In the genomic region with DNA sequence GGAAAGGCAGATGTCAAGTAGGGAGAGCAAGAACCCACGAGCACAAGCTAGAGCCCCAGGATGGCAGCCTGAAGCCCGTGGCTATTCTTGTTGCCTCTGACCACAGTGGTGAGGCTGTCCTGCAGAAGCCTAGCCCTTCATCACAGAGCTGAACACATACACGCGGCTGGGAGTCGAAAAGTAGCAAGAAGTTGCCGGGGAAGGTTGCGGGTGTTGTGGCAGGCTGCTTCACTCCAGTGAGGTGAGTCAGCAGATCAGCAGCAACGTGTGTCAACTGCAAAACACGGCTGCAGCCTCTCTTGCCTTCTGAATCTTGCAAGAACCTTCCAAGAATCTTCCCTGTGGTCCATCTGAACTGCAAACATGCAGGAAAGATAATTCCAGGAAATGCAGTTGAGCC, we compare ENCODE assay signal across 1 cellular context.
TF ChIP-seq lines count a peak whose summit lies in the region.

No MANE protein-coding gene starts in this region.

TF ChIP-seq in K562, 482 proteins besides CTCF, POLR2A, EP300 and RAD21 (continued from another document):
- TF ChIP-seq KAT2B (IDR thresholded peaks at IDR 0.05; ENCODE audit: low read depth, low read length) (no peak), MAFG (tag; conservative IDR thresholded peaks at IDR 0.05) (peak; percentile 83), ETV5 (CRISPR knock-in tag; IDR thresholded peaks at IDR 0.05; ENCODE audit: low read depth) (no peak), FOXA1 (IDR thresholded peaks at IDR 0.05; ENCODE audit: borderline replicate concordance) (no peak), BHLHE40 (IDR thresholded peaks at IDR 0.05; ENCODE audit: low read length) (no peak), ZNF436 (CRISPR knock-in tag; IDR thresholded peaks at IDR 0.05) (no peak), SPI1 (IDR thresholded peaks at IDR 0.05; ENCODE audit: borderline replicate concordance, low read depth, low read length) (no peak), IFI16 (CRISPR knock-in tag; IDR thresholded peaks at IDR 0.05) (no peak), CBX2 (IDR thresholded peaks at IDR 0.05; ENCODE audit: insufficient read depth, low read length, poor library complexity, severe bottlenecking) (no peak), NFE2 (IDR thresholded peaks at IDR 0.05; ENCODE audit: low read depth) (peak; percentile 90), ZNF41 (CRISPR knock-in tag; conservative IDR thresholded peaks at IDR 0.05) (no peak), JUN (IDR thresholded peaks at IDR 0.05; ENCODE audit: borderline replicate concordance, low read depth, low read length) (no peak), JUN (CRISPR knock-in tag; IDR thresholded peaks at IDR 0.05; ENCODE audit: borderline replicate concordance) (no peak), U2AF1 (optimal IDR thresholded peaks at IDR 0.05; ENCODE audit: low read depth, low read length) (no peak), NFATC3 (IDR thresholded peaks at IDR 0.05) (no peak), ZNF584 (CRISPR knock-in tag; IDR thresholded peaks at IDR 0.05; ENCODE audit: low read depth) (no peak), SMARCC2 (IDR thresholded peaks at IDR 0.05; ENCODE audit: low read depth) (no peak), NCOA1 (IDR thresholded peaks at IDR 0.05; ENCODE audit: low read depth) (no peak), BRF2 (IDR thresholded peaks at IDR 0.05; ENCODE audit: borderline replicate concordance, insufficient read depth, insufficient read length) (no peak), KLF10 (CRISPR knock-in tag; IDR thresholded peaks at IDR 0.05) (no peak)
- TF ChIP-seq, protein P1, sequence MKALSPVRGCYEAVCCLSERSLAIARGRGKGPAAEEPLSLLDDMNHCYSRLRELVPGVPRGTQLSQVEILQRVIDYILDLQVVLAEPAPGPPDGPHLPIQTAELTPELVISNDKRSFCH (CRISPR knock-in tag; IDR thresholded peaks at IDR 0.05): no peak
- TF ChIP-seq, protein P1 (tag; IDR thresholded peaks at IDR 0.05): no peak
- TF ChIP-seq, protein P2, sequence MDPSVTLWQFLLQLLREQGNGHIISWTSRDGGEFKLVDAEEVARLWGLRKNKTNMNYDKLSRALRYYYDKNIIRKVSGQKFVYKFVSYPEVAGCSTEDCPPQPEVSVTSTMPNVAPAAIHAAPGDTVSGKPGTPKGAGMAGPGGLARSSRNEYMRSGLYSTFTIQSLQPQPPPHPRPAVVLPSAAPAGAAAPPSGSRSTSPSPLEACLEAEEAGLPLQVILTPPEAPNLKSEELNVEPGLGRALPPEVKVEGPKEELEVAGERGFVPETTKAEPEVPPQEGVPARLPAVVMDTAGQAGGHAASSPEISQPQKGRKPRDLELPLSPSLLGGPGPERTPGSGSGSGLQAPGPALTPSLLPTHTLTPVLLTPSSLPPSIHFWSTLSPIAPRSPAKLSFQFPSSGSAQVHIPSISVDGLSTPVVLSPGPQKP (CRISPR knock-in tag; IDR thresholded peaks at IDR 0.05): no peak
- TF ChIP-seq, protein P3, sequence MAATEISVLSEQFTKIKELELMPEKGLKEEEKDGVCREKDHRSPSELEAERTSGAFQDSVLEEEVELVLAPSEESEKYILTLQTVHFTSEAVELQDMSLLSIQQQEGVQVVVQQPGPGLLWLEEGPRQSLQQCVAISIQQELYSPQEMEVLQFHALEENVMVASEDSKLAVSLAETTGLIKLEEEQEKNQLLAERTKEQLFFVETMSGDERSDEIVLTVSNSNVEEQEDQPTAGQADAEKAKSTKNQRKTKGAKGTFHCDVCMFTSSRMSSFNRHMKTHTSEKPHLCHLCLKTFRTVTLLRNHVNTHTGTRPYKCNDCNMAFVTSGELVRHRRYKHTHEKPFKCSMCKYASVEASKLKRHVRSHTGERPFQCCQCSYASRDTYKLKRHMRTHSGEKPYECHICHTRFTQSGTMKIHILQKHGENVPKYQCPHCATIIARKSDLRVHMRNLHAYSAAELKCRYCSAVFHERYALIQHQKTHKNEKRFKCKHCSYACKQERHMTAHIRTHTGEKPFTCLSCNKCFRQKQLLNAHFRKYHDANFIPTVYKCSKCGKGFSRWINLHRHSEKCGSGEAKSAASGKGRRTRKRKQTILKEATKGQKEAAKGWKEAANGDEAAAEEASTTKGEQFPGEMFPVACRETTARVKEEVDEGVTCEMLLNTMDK (IDR thresholded peaks at IDR 0.05; ENCODE audit: borderline replicate concordance, insufficient read depth, low read depth, low read length, poor library complexity, severe bottlenecking): no peak
